9 cellular contexts compared by ENCODE assay signal in genomic region chr9:113587471-113588031, GRCh38.
DNase-seq lines count a peak whose midpoint lies in the region; ATAC-seq, FAIRE-seq and TF ChIP-seq lines count a peak whose summit lies in the region.
"Had no signal": no experiment of that assay in that cellular context is flagged by ENCODE, and none has a peak within 500 bp of the region (broad histone marks: within the 10 kb centered on the region; RNA-seq: fewer than 3 reads in every experiment).

No MANE protein-coding gene starts in this region.

- H3K4me3 ChIP-seq in K562 = no peak overlapping the region
- H3K4me3 ChIP-seq in testis = no peak overlapping the region
- H3K4me3 ChIP-seq: A549 had no signal

- H3K4me1 ChIP-seq in K562 (replicated peaks in 1 of 2; ENCODE audit: control insufficient read depth in 2 of 2, insufficient read depth in 2 of 2, low read length in 2 of 2) (peaks cover 0 to 7% of the 10 kb centered on the region in 2 experiments; a peak in 2 of 5 replicates), testis (peaks cover 36% of the 10 kb centered on the region)

- H3K4me1 Mint-ChIP-seq in activated CD4-positive, alpha-beta T cell treated with anti-CD3 and anti-CD28 coated beads for 36 hours = peaks cover 64% of the 10 kb centered on the region

- no peaks in the 10 kb centered on the region for H3K36me3 ChIP-seq in K562 (ENCODE audit: control insufficient read depth, insufficient read depth, low read length)
- H3K36me3 ChIP-seq in testis (ENCODE audit: low read depth, missing control alignments) = no peaks in the 10 kb centered on the region

- H3K79me2 ChIP-seq in K562 (ENCODE audit: control insufficient read depth, insufficient read depth, low read length) = no peaks in the 10 kb centered on the region

- TF ChIP-seq EP300 in K562 (IDR thresholded peaks at IDR 0.05; ENCODE audit: low read length) = no peak

- H3K9me3 Mint-ChIP-seq in activated CD4-positive, alpha-beta T cell treated with anti-CD3 and anti-CD28 coated beads for 36 hours (ENCODE audit: low read depth) = no peaks in the 10 kb centered on the region

- no peaks in the 10 kb centered on the region for H3K27me3 Mint-ChIP-seq in activated CD4-positive, alpha-beta T cell treated with anti-CD3 and anti-CD28 coated beads for 36 hours

- POLR2A ChIA-PET in activated CD4-positive, alpha-beta T cell treated with anti-CD3 and anti-CD28 coated beads for 36 hours (lab: Charles Lee) = interaction anchor here (0.6 kb wide), 1 partner anchor 330 kb away, joined by 3 read pairs; no protein-coding TSS in a partner anchor
- POLR2A ChIA-PET in K562 (lab: Yijun Ruan, JAX) = interaction anchor here (0.6 to 1.3 kb wide), 3 partner anchors 22 to 141 kb away, joined by 3 to 4 read pairs (median 3); no protein-coding TSS in a partner anchor

- WGBS in K562 (ENCODE audit: insufficient coverage, low coverage, missing lambda C conversion rate) = 49% methylated on average over 13 of the region's 14 CpGs
- 43 to 55% methylated on average over 8 to 14 of the region's 14 CpGs for WGBS in testis, 2 donors

- no peaks in the 10 kb centered on the region for H3K9me1 ChIP-seq in K562 (ENCODE audit: control insufficient read depth, insufficient read depth, low read length)

- no peak overlapping the region for H3K9ac ChIP-seq in K562 (ENCODE audit: insufficient read depth in 1 of 2, low read depth in 2 of 2, low read length in 2 of 2)

- peaks cover 51% of the 10 kb centered on the region for H3K36me3 Mint-ChIP-seq in activated CD4-positive, alpha-beta T cell treated with anti-CD3 and anti-CD28 coated beads for 36 hours (ENCODE audit: low read depth)

- no peaks in the 10 kb centered on the region for H4K20me1 ChIP-seq in K562 (replicated peaks; ENCODE audit: control insufficient read depth, insufficient read depth, low read length)

- no peak overlapping the region for H3K27ac ChIP-seq in K562 (ENCODE audit: extremely low read depth, low read depth, low read length)
- H3K27ac ChIP-seq in testis = peak overlapping the region; percentile 11
- H3K27ac ChIP-seq: A549 had no signal

- intact Hi-C loops in activated CD4-positive, alpha-beta T cell treated with anti-CD3 and anti-CD28 coated beads for 36 hours (cut with DNase I, micrococcal nuclease) = no loop called here
- intact Hi-C loops in K562 (cut with micrococcal nuclease) (loop anchor here (1.0 to 2.0 kb wide), 2 partner anchors 232 to 313 kb away; partner anchors contain the start of genes CDC26 and PRPF4), testis (cut with DNase I; ENCODE audit: low total_unique reads) (loop anchor here (5.0 kb wide), 1 partner anchor 140 kb away; no protein-coding TSS in a partner anchor)

- H3K27me3 ChIP-seq in K562 (ENCODE audit: control insufficient read depth in 2 of 2, insufficient read depth in 2 of 2, low read length in 2 of 2) = no peaks in the 10 kb centered on the region
- H3K27me3 ChIP-seq in testis = no peaks in the 10 kb centered on the region

- no peak overlapping the region for H3K27ac Mint-ChIP-seq in activated CD4-positive, alpha-beta T cell treated with anti-CD3 and anti-CD28 coated beads for 36 hours

- no peak for ATAC-seq in activated CD4-positive, alpha-beta T cell treated with anti-CD3 and anti-CD28 coated beads for 36 hours
- peak; percentile 88 for ATAC-seq in K562
- peak; percentile 21 for ATAC-seq in left lobe of liver
- ATAC-seq in HG02973 (IDR thresholded peaks at IDR 0.05; ENCODE audit: unreplicated experiment) = no peak
- ATAC-seq: A549 had no signal

- TF ChIP-seq POLR2A in K562 (conservative IDR thresholded peaks at IDR 0.05) (no peak), testis (IDR thresholded peaks at IDR 0.05) (no peak)

- FAIRE-seq in K562 (lab: Jason Lieb, UNC) = peak; percentile 57
- FAIRE-seq: A549 had no signal

- H2AFZ ChIP-seq in K562 (ENCODE audit: low read depth, low read length) = 0 out of 2 replicates have a peak overlapping the region, but pooled peaks have one; percentile 7

- BruUV-seq in K562 (replicated peaks; lab: Mats Ljungman, UMichigan) = no TSS peak

- peak; percentile 25 for DNase-seq in activated CD4-positive, alpha-beta T cell treated with anti-CD3 and anti-CD28 coated beads for 36 hours
- no peak for DNase-seq in activated CD4-positive, alpha-beta T cell treated with anti-CD3 and anti-CD28 coated beads, Interleukin-2, amount 50 U/mL, for 4 hours
- DNase-seq in K562 (ENCODE audit: extremely low read depth in 1 of 4, low spot score in 3 of 4) (peak; percentile 74 to 80 (median 77)), left lobe of liver (ENCODE audit: low spot score) (no peak), testis (no peak), NCI-H1092 treated with DMSO at 0.1 percent for 48 hours (lab: John Stamatoyannopoulos, UW) (no peak)
- no peak for DNase-seq in activated effector memory CD4-positive, alpha-beta T cell treated with anti-CD3 and anti-CD28 coated beads, Interleukin-2, amount 50 U/mL, for 16 hours

- TF ChIP-seq RAD21 in K562 (CRISPR knock-in tag; conservative IDR thresholded peaks at IDR 0.05 in 1 of 2, IDR thresholded peaks at IDR 0.05 in 1 of 2) = peak; percentile 74 to 84

- no peak overlapping the region for H3K4me3 Mint-ChIP-seq in activated CD4-positive, alpha-beta T cell treated with anti-CD3 and anti-CD28 coated beads for 36 hours

- CTCF ChIA-PET in activated CD4-positive, alpha-beta T cell treated with anti-CD3 and anti-CD28 coated beads for 36 hours (lab: Charles Lee) = interaction anchor here (3.4 to 15.9 kb wide), 3 partner anchors 9 to 141 kb away, joined by 12 to 502 read pairs (median 33); no protein-coding TSS in a partner anchor
- CTCF ChIA-PET in K562 (lab: Yijun Ruan, JAX; ENCODE audit: low intra/inter-chr PET ratio) = interaction anchor here (0.6 to 6.1 kb wide), 5 partner anchors 70 to 323 kb away, joined by 3 to 43 read pairs (median 4); partner anchors contain the start of genes CDC26 and PRPF4

- H3K4me2 ChIP-seq in K562 (ENCODE audit: insufficient read depth, low read length) = no peak overlapping the region
- H3K4me2 ChIP-seq: A549 had no signal

- no peaks in the 10 kb centered on the region for H3K9me3 ChIP-seq in K562 (replicated peaks; ENCODE audit: control insufficient read depth, insufficient read depth, low read depth, low read length)
- H3K9me3 ChIP-seq in testis = no peaks in the 10 kb centered on the region
- H3K9me3 ChIP-seq: A549 had no signal

- peak; percentile 72 to 90 (median 86) for TF ChIP-seq CTCF in K562 (IDR thresholded peaks at IDR 0.05 in 2 of 3, conservative IDR thresholded peaks at IDR 0.05 in 1 of 3; ENCODE audit: insufficient read depth in 2 of 3, low read depth in 1 of 3, low read length in 3 of 3)
- peak in 1 of 3 experiments; percentile 22 for TF ChIP-seq CTCF in testis (IDR thresholded peaks at IDR 0.05)

- in situ Hi-C loops in K562 (cut with MboI) = loop anchor here (5.0 kb wide), 1 partner anchor 140 kb away; no protein-coding TSS in a partner anchor

TF ChIP-seq in K562, 482 proteins besides CTCF, POLR2A, EP300 and RAD21 (continues in another document):
- 0 out of 2 replicates have a peak, but pooled peaks have one; percentile 21 for TF ChIP-seq NFIC (IDR thresholded peaks at IDR 0.05)
- TF ChIP-seq ZKSCAN3 (CRISPR knock-in tag; IDR thresholded peaks at IDR 0.05) = no peak
- TF ChIP-seq VEZF1 (CRISPR knock-in tag; IDR thresholded peaks at IDR 0.05) = peak; percentile 43
- TF ChIP-seq ZNF274 (IDR thresholded peaks at IDR 0.05; ENCODE audit: borderline replicate concordance, low read depth, low read length) = no peak
- TF ChIP-seq MAFK (IDR thresholded peaks at IDR 0.05; ENCODE audit: low read length) = no peak
- peak; percentile 40; the same call in 1 of the 2 replicates for TF ChIP-seq POLR2G (IDR thresholded peaks at IDR 0.05; ENCODE audit: low read depth, low read length)
- peak in 1 of 3 experiments; percentile 42 for TF ChIP-seq YY1 (IDR thresholded peaks at IDR 0.05; ENCODE audit: borderline replicate concordance in 1 of 3, control insufficient read depth in 1 of 3, extremely low read depth in 1 of 3, insufficient read depth in 3 of 3, insufficient read length in 1 of 3, insufficient replicate concordance in 2 of 3, low read depth in 1 of 3, low read length in 2 of 3)
- peak; percentile 94 for TF ChIP-seq TFAP4 (CRISPR knock-in tag; IDR thresholded peaks at IDR 0.05; ENCODE audit: borderline replicate concordance)
- TF ChIP-seq HCFC1 (IDR thresholded peaks at IDR 0.05; ENCODE audit: low read depth, low read length) = peak; percentile 18; the same call in 1 of the 2 replicates
- TF ChIP-seq HDGF (IDR thresholded peaks at IDR 0.05) = peak; percentile 78; the same call in 1 of the 2 replicates
- peak; percentile 25; the same call in 1 of the 2 replicates for TF ChIP-seq ZBTB7A (IDR thresholded peaks at IDR 0.05; ENCODE audit: borderline replicate concordance, control insufficient read depth, low read depth, low read length)
- peak; percentile 80 for TF ChIP-seq DACH1 (IDR thresholded peaks at IDR 0.05; ENCODE audit: partially characterized antibody)
- peak; percentile 30; the same call in 1 of the 2 replicates for TF ChIP-seq RB1 (IDR thresholded peaks at IDR 0.05; ENCODE audit: low read depth)
- TF ChIP-seq STAG1 (CRISPR knock-in tag; IDR thresholded peaks at IDR 0.05; ENCODE audit: borderline replicate concordance) = peak; percentile 77; the same call in 1 of the 2 replicates
- TF ChIP-seq ZNF174 (CRISPR knock-in tag; IDR thresholded peaks at IDR 0.05) = no peak
- peak; percentile 93 for TF ChIP-seq SMC3 (conservative IDR thresholded peaks at IDR 0.05; ENCODE audit: insufficient read depth, low read depth, low read length)
- peak; percentile 79; the same call in 1 of the 2 replicates for TF ChIP-seq CC2D1A (IDR thresholded peaks at IDR 0.05)

Comparison
In these comparisons a context has a peak if more than half of its experiments do, and no peak if none do; other contexts are left out.
1. DNase-seq: peak in activated CD4-positive, alpha-beta T cell treated with anti-CD3 and anti-CD28 coated beads for 36 hours (single experiment) and K562 (4 of 4); none in activated CD4-positive, alpha-beta T cell treated with anti-CD3 and anti-CD28 coated beads, Interleukin-2, amount 50 U/mL, for 4 hours (0 of 2), left lobe of liver (single experiment), testis (single experiment), activated effector memory CD4-positive, alpha-beta T cell treated with anti-CD3 and anti-CD28 coated beads, Interleukin-2, amount 50 U/mL, for 16 hours (single experiment) and NCI-H1092 treated with DMSO at 0.1 percent for 48 hours (single experiment).
2. ATAC-seq: peak in K562 (single experiment) and left lobe of liver (single experiment); none in activated CD4-positive, alpha-beta T cell treated with anti-CD3 and anti-CD28 coated beads for 36 hours (single experiment) and HG02973 (single experiment).
3. intact Hi-C loops: an anchor here in K562 (1.0 to 2.0 kb wide) and testis (5.0 kb wide); none called in activated CD4-positive, alpha-beta T cell treated with anti-CD3 and anti-CD28 coated beads for 36 hours.